11 cellular contexts compared by ENCODE assay signal in genomic region chr19:3187662-3188511, GRCh38. TPM values are rescaled to one million over a fixed set of nuclear protein-coding genes. Genes with fewer than 3 reads are reported as not detected.
DNase-seq lines count a peak whose midpoint lies in the region; ATAC-seq, FAIRE-seq and TF ChIP-seq lines count a peak whose summit lies in the region.
"Had no signal": no experiment of that assay in that cellular context is flagged by ENCODE, and none has a peak within 500 bp of the region (broad histone marks: within the 10 kb centered on the region; RNA-seq: fewer than 3 reads in every experiment).

No MANE protein-coding gene starts in this region.

- peaks cover 2 to 48% (median 2%) of the 10 kb centered on the region in 3 donors for H3K36me3 Mint-ChIP-seq in CD8-positive, alpha-beta memory T cell
- no peaks in the 10 kb centered on the region for H3K36me3 Mint-ChIP-seq in IgD-negative memory B cell
- H3K36me3 Mint-ChIP-seq in nephron progenitor cell (ENCODE audit: low read depth): no peaks in the 10 kb centered on the region

- no peak overlapping the region for H3K4me3 ChIP-seq in CD8-positive, alpha-beta memory T cell (ENCODE audit: low read length)
- peak overlapping the region; percentile 76 for H3K4me3 ChIP-seq in GM12878
- no peak overlapping the region for H3K4me3 ChIP-seq in effector memory CD4-positive, alpha-beta T cell (ENCODE audit: insufficient read depth, low read depth, low read length, poor library complexity, severe bottlenecking)

- no peak overlapping the region for H3K27ac ChIP-seq in CD8-positive, alpha-beta memory T cell (ENCODE audit: low read depth, low read length)
- no peak overlapping the region for H3K27ac ChIP-seq in GM12878 (ENCODE audit: control insufficient read depth, insufficient read depth)
- no peak overlapping the region for H3K27ac ChIP-seq in effector memory CD4-positive, alpha-beta T cell (ENCODE audit: insufficient read depth, low read length, poor library complexity, severe bottlenecking)
- H3K27ac ChIP-seq: prostate gland had no signal

- peak overlapping the region; percentile 91; the same call in 1 of the 2 replicates for H3K9ac ChIP-seq in GM12878 (ENCODE audit: control insufficient read depth, insufficient read depth, low read length)

- DNase-seq in CD8-positive, alpha-beta memory T cell: no peak
- DNase-seq in GM12878 (ENCODE audit: low read depth, low spot score) (no peak), nephron progenitor cell (no peak), SKM-1 (lab: John Stamatoyannopoulos, UW; ENCODE audit: unreplicated experiment) (no peak), NCI-H128 (lab: John Stamatoyannopoulos, UW; ENCODE audit: unreplicated experiment) (no peak)
- no peak for DNase-seq in effector memory CD4-positive, alpha-beta T cell
- DNase-seq: NCI-H226, SW 1271 had no signal

- ATAC-seq in GM12878 (no peak), HG03378 (IDR thresholded peaks at IDR 0.05; ENCODE audit: unreplicated experiment) (no peak)

- no peaks in the 10 kb centered on the region for H3K36me3 ChIP-seq in CD8-positive, alpha-beta memory T cell (ENCODE audit: insufficient read depth, low read length)
- peaks cover 2 to 3% of the 10 kb centered on the region in 2 experiments; a peak in 2 of 4 replicates for H3K36me3 ChIP-seq in GM12878 (ENCODE audit: control insufficient read depth in 2 of 2, insufficient read depth in 2 of 2, low read length in 1 of 2)
- no peaks in the 10 kb centered on the region for H3K36me3 ChIP-seq in effector memory CD4-positive, alpha-beta T cell (ENCODE audit: control insufficient read depth, insufficient read depth, low read length)
- H3K36me3 ChIP-seq: prostate gland had no signal

- H3K4me1 Mint-ChIP-seq in CD8-positive, alpha-beta memory T cell: peaks cover 53 to 60% (median 58%) of the 10 kb centered on the region in 3 donors
- peaks cover 14 to 37% (median 23%) of the 10 kb centered on the region in 3 donors for H3K4me1 Mint-ChIP-seq in IgD-negative memory B cell
- H3K4me1 Mint-ChIP-seq in nephron progenitor cell: peaks cover 21% of the 10 kb centered on the region

- H3K79me2 ChIP-seq in GM12878 (ENCODE audit: control insufficient read depth, insufficient read depth, low read length): peaks cover 54% of the 10 kb centered on the region

- no peaks in the 10 kb centered on the region for H4K20me1 ChIP-seq in GM12878 (ENCODE audit: control insufficient read depth, insufficient read depth)

- RAD21 ChIA-PET in GM12878 (lab: Charles Lee; ENCODE audit: unreplicated experiment): no interaction called here

- no peaks in the 10 kb centered on the region for H3K27me3 ChIP-seq in CD8-positive, alpha-beta memory T cell (ENCODE audit: insufficient read depth, low read length, poor library complexity, severe bottlenecking)
- no peaks in the 10 kb centered on the region for H3K27me3 ChIP-seq in GM12878 (replicated peaks in 1 of 2; ENCODE audit: control insufficient read depth in 2 of 2, insufficient read depth in 2 of 2, low read length in 1 of 2)
- H3K27me3 ChIP-seq in effector memory CD4-positive, alpha-beta T cell (replicated peaks; ENCODE audit: control insufficient read depth, insufficient read depth, low read length, poor library complexity, severe bottlenecking): no peaks in the 10 kb centered on the region

- H3K9me3 ChIP-seq in CD8-positive, alpha-beta memory T cell (ENCODE audit: low read length): no peaks in the 10 kb centered on the region
- H3K9me3 ChIP-seq in GM12878 (replicated peaks; ENCODE audit: control insufficient read depth, insufficient read depth, low read length): no peaks in the 10 kb centered on the region
- no peaks in the 10 kb centered on the region for H3K9me3 ChIP-seq in effector memory CD4-positive, alpha-beta T cell (ENCODE audit: control insufficient read depth, low read length)
- H3K9me3 ChIP-seq: prostate gland had no signal

- H3K4me2 ChIP-seq in GM12878 (ENCODE audit: control insufficient read depth, insufficient read depth): peak overlapping the region; percentile 99

- SMC1A ChIA-PET in GM12878 (lab: Charles Lee; ENCODE audit: uncharacterized antibody, unreplicated experiment): no interaction called here

- H3K27ac Mint-ChIP-seq in CD8-positive, alpha-beta memory T cell: peak overlapping the region in 3 of 8 donors; percentile 43 to 63 (median 47)
- H3K27ac Mint-ChIP-seq in IgD-negative memory B cell (peak overlapping the region in 1 of 3 donors; percentile 62), nephron progenitor cell (no peak overlapping the region)

- H3K27me3 Mint-ChIP-seq in CD8-positive, alpha-beta memory T cell: no peaks in the 10 kb centered on the region
- H3K27me3 Mint-ChIP-seq in IgD-negative memory B cell (no peaks in the 10 kb centered on the region), nephron progenitor cell (ENCODE audit: low read depth, poor library complexity) (peaks cover 5% of the 10 kb centered on the region)

- H3K4me3 Mint-ChIP-seq in CD8-positive, alpha-beta memory T cell: peak overlapping the region; percentile 47 to 92 (median 85)
- H3K4me3 Mint-ChIP-seq in IgD-negative memory B cell: peak overlapping the region; percentile 68 to 88 (median 82)
- peak overlapping the region; percentile 94 for H3K4me3 Mint-ChIP-seq in nephron progenitor cell

- FAIRE-seq in GM12878 (lab: Jason Lieb, UNC): no peak

- no peak for TF ChIP-seq RAD21 in GM12878 (IDR thresholded peaks at IDR 0.05; ENCODE audit: insufficient read depth, low read depth, low read length)

- 88% methylated on average over 35 of the region's 36 CpGs for WGBS in GM12878 (ENCODE audit: insufficient coverage, insufficient replicate concordance, low lambda C conversion rate, missing lambda C conversion rate)

- intact Hi-C loops in GM12878 (cut with micrococcal nuclease; ENCODE audit: unreplicated experiment): no loop called here

- TF ChIP-seq CTCF in GM12878 (IDR thresholded peaks at IDR 0.05 in 2 of 3, conservative IDR thresholded peaks at IDR 0.05 in 1 of 3; ENCODE audit: control insufficient read depth in 2 of 3, extremely low read depth in 1 of 3, insufficient read depth in 1 of 3, low read depth in 3 of 3, low read length in 3 of 3): no peak
- no peak for TF ChIP-seq CTCF in nephron progenitor cell (IDR thresholded peaks at IDR 0.05)

- POLR2A ChIA-PET in CD8-positive, alpha-beta memory T cell (lab: Charles Lee): interaction anchor here (0.5 kb wide), 1 partner anchor 12 kb away, joined by 3 read pairs; no protein-coding TSS in a partner anchor
- POLR2A ChIA-PET in GM12878 (lab: Charles Lee): interaction anchor here (1.2 kb wide), 1 partner anchor 10 kb away, joined by 5 read pairs; no protein-coding TSS in a partner anchor

- TF ChIP-seq POLR2A in GM12878 (IDR thresholded peaks at IDR 0.05; ENCODE audit: low read depth, low read length): no peak

- no TSS peak for BruUV-seq in GM12878 (replicated peaks; lab: Mats Ljungman, UMichigan)

- H2AFZ ChIP-seq in GM12878 (ENCODE audit: control insufficient read depth, low read depth, low read length): no peak overlapping the region

- peaks cover 53% of the 10 kb centered on the region for H3K4me1 ChIP-seq in CD8-positive, alpha-beta memory T cell (ENCODE audit: insufficient read depth, low read length)
- H3K4me1 ChIP-seq in GM12878 (ENCODE audit: control insufficient read depth, insufficient read depth, low read length): peaks cover 14% of the 10 kb centered on the region
- peaks cover 52% of the 10 kb centered on the region for H3K4me1 ChIP-seq in effector memory CD4-positive, alpha-beta T cell (ENCODE audit: control insufficient read depth, insufficient read depth, low read length, poor library complexity, severe bottlenecking)

- no peaks in the 10 kb centered on the region for H3K9me3 Mint-ChIP-seq in CD8-positive, alpha-beta memory T cell
- no peaks in the 10 kb centered on the region for H3K9me3 Mint-ChIP-seq in IgD-negative memory B cell
- H3K9me3 Mint-ChIP-seq in nephron progenitor cell: no peaks in the 10 kb centered on the region

- in situ Hi-C loops in GM12878 (cut with MboI): no loop called here

- CTCF ChIA-PET in CD8-positive, alpha-beta memory T cell (lab: Charles Lee): interaction anchor here (2.2 kb wide), 1 partner anchor 24 kb away, joined by 6 read pairs; no protein-coding TSS in a partner anchor
- CTCF ChIA-PET in GM12878 (lab: Yijun Ruan, JAX): interaction anchor here (1.1 kb wide), 1 partner anchor 24 kb away, joined by 3 read pairs; no protein-coding TSS in a partner anchor

- TF ChIP-seq EP300 in GM12878 (IDR thresholded peaks at IDR 0.05; ENCODE audit: borderline replicate concordance in 1 of 2, control insufficient read depth in 1 of 2, low read depth in 2 of 2, low read length in 2 of 2): no peak

RNA-seq across cellular contexts. Expression of gene NCLN, which starts 2.2 kb away (rescaled TPM):
- 10 to 100 TPM; 94.7 to 96.0 TPM for total RNA-seq in CD8-positive, alpha-beta memory T cell
- 47.4 TPM for polyA plus RNA-seq in CD8-positive, alpha-beta memory T cell
- polyA plus RNA-seq in IgD-negative memory B cell: 29.9 TPM
- 37.3 and 45.2 TPM in 2 replicates for total RNA-seq in GM12878 (2013; cell fraction: nucleolus; rRNA removed)
- total RNA-seq in GM12878 (2014; rRNA removed): 35.0 and 43.0 TPM in 2 replicates
- total RNA-seq in GM12878 (2014; rRNA removed; fragmentation: Illumina TruSeq; extraction: Trizol): 14.5 and 18.6 TPM in 2 replicates
- 69.2 and 79.1 TPM in 2 replicates for total RNA-seq in GM12878 (2021)
- 8.1 TPM for polyA plus RNA-seq in GM12878 (2011; ENCODE audit: low read depth)
- polyA plus RNA-seq in GM12878 (2011; rRNA removed): 10.7 and 29.5 TPM in 2 replicates
- polyA plus RNA-seq in GM12878 (2011; cell fraction: cytosol; rRNA removed): 38.7 and 57.3 TPM in 2 replicates
- polyA plus RNA-seq in GM12878 (2011; cell fraction: nucleus; rRNA removed): 95.1 and 119 TPM in 2 replicates
- 36.4 and 40.2 TPM in 2 replicates for polyA plus RNA-seq in GM12878 (2012)
- polyA plus RNA-seq in GM12878 (2014; fragmentation: Illumina TruSeq; extraction: Trizol): 2.3 and 11.6 TPM in 2 replicates
- 1 to 10 TPM; 2.2 to 7.2 TPM for polyA plus RNA-seq in GM12878 (2014; fragmentation: Nextera tagmentation; extraction: Ambion mirVana)
- polyA plus RNA-seq in GM12878 (2014; rRNA removed): 42.6 and 64.0 TPM in 2 replicates
- 10 to 100 TPM; 71.8 to 75.2 TPM for polyA plus RNA-seq in GM12878 (2016; fragmentation: Nextera tagmentation; extraction: Ambion mirVana)
- polyA minus RNA-seq in GM12878 (2011; rRNA and poly(A)+ RNA removed): 28.0 and 50.8 TPM in 2 replicates
- 25.0 and 25.9 TPM in 2 replicates for polyA minus RNA-seq in GM12878 (2011; cell fraction: cytosol; rRNA and poly(A)+ RNA removed)
- 12.5 and 24.5 TPM in 2 replicates for polyA minus RNA-seq in GM12878 (2011; cell fraction: nucleus; rRNA and poly(A)+ RNA removed)

RNA-seq across cellular contexts. Expression of gene S1PR4, which starts 9.3 kb away (rescaled TPM):
- 10 to 100 TPM; 64.3 to 68.9 TPM for total RNA-seq in CD8-positive, alpha-beta memory T cell
- 494 TPM for polyA plus RNA-seq in CD8-positive, alpha-beta memory T cell
- polyA plus RNA-seq in IgD-negative memory B cell (448 TPM), GM12878 (2011; rRNA removed) (not detected in 2 replicates), GM12878 (2014; fragmentation: Illumina TruSeq; extraction: Trizol) (0.54 TPM in 1 of 2 replicates, not detected in the other), GM12878 (2014; fragmentation: Nextera tagmentation; extraction: Ambion mirVana) (1 to 10 TPM in 1 of 2 experiments, under 1 TPM in 1; 0.19 to 1.2 TPM), GM12878 (2014; rRNA removed) (35.7 and 44.5 TPM in 2 replicates), GM12878 (2016; fragmentation: Nextera tagmentation; extraction: Ambion mirVana) (10 to 100 TPM; 42.2 to 43.3 TPM)
- 25.9 and 29.4 TPM in 2 replicates for total RNA-seq in GM12878 (2013; cell fraction: nucleolus; rRNA removed)
- total RNA-seq in GM12878 (2014; rRNA removed) (50.1 and 57.7 TPM in 2 replicates), GM12878 (2014; rRNA removed; fragmentation: Illumina TruSeq; extraction: Trizol) (4.7 and 6.1 TPM in 2 replicates), GM12878 (2021) (32.4 and 33.7 TPM in 2 replicates)
- 5.5 TPM for polyA plus RNA-seq in GM12878 (2011; ENCODE audit: low read depth)
- 0.04 TPM in 1 of 2 replicates, not detected in the other for polyA plus RNA-seq in GM12878 (2011; cell fraction: cytosol; rRNA removed)
- polyA plus RNA-seq in GM12878 (2011; cell fraction: nucleus; rRNA removed): 0.26 and 0.33 TPM in 2 replicates
- polyA plus RNA-seq in GM12878 (2012): 20.4 and 25.5 TPM in 2 replicates
- not detected in 2 replicates for polyA minus RNA-seq in GM12878 (2011; rRNA and poly(A)+ RNA removed)
- polyA minus RNA-seq in GM12878 (2011; cell fraction: cytosol; rRNA and poly(A)+ RNA removed): not detected in 2 replicates
- polyA minus RNA-seq in GM12878 (2011; cell fraction: nucleus; rRNA and poly(A)+ RNA removed): 0.29 TPM in 1 of 2 replicates, not detected in the other

RNA-seq across cellular contexts. Expression of gene CELF5, which starts 36.6 kb away (rescaled TPM):
- under 1 TPM; 0.11 to 0.24 TPM for total RNA-seq in CD8-positive, alpha-beta memory T cell
- not detected for polyA plus RNA-seq in CD8-positive, alpha-beta memory T cell
- polyA plus RNA-seq in IgD-negative memory B cell (not detected), GM12878 (2011; rRNA removed) (0.01 and 0.04 TPM in 2 replicates), GM12878 (2014; fragmentation: Illumina TruSeq; extraction: Trizol) (not detected in 2 replicates), GM12878 (2014; fragmentation: Nextera tagmentation; extraction: Ambion mirVana) (not detected), GM12878 (2014; rRNA removed) (0.01 and 0.16 TPM in 2 replicates), GM12878 (2016; fragmentation: Nextera tagmentation; extraction: Ambion mirVana) (not detected)
- not detected in 2 replicates for total RNA-seq in GM12878 (2013; cell fraction: nucleolus; rRNA removed)
- total RNA-seq in GM12878 (2014; rRNA removed) (not detected in 2 replicates), GM12878 (2014; rRNA removed; fragmentation: Illumina TruSeq; extraction: Trizol) (not detected in 2 replicates), GM12878 (2021) (not detected in 2 replicates)
- not detected for polyA plus RNA-seq in GM12878 (2011; ENCODE audit: low read depth)
- not detected in 2 replicates for polyA plus RNA-seq in GM12878 (2011; cell fraction: cytosol; rRNA removed)
- polyA plus RNA-seq in GM12878 (2011; cell fraction: nucleus; rRNA removed): 0.16 and 0.51 TPM in 2 replicates
- 0.07 TPM in 1 of 2 replicates, not detected in the other for polyA plus RNA-seq in GM12878 (2012)
- polyA minus RNA-seq in GM12878 (2011; rRNA and poly(A)+ RNA removed): 0.21 TPM in 1 of 2 replicates, not detected in the other
- not detected in 2 replicates for polyA minus RNA-seq in GM12878 (2011; cell fraction: cytosol; rRNA and poly(A)+ RNA removed)
- 0.38 TPM in 1 of 2 replicates, not detected in the other for polyA minus RNA-seq in GM12878 (2011; cell fraction: nucleus; rRNA and poly(A)+ RNA removed)

RNA-seq across cellular contexts. Expression of gene GNA15, which starts 52.1 kb away (rescaled TPM):
- total RNA-seq in CD8-positive, alpha-beta memory T cell: 1 to 10 TPM; 2.6 to 3.9 TPM
- 0.59 TPM for polyA plus RNA-seq in CD8-positive, alpha-beta memory T cell
- not detected for polyA plus RNA-seq in IgD-negative memory B cell
- 17.5 and 19.5 TPM in 2 replicates for total RNA-seq in GM12878 (2013; cell fraction: nucleolus; rRNA removed)
- total RNA-seq in GM12878 (2014; rRNA removed): 16.7 and 18.0 TPM in 2 replicates
- total RNA-seq in GM12878 (2014; rRNA removed; fragmentation: Illumina TruSeq; extraction: Trizol): 8.7 and 9.5 TPM in 2 replicates
- 16.2 and 16.9 TPM in 2 replicates for total RNA-seq in GM12878 (2021)
- 1.9 TPM for polyA plus RNA-seq in GM12878 (2011; ENCODE audit: low read depth)
- 10.2 and 16.6 TPM in 2 replicates for polyA plus RNA-seq in GM12878 (2011; rRNA removed)
- polyA plus RNA-seq in GM12878 (2011; cell fraction: cytosol; rRNA removed): 23.5 and 26.3 TPM in 2 replicates
- 16.4 and 17.5 TPM in 2 replicates for polyA plus RNA-seq in GM12878 (2011; cell fraction: nucleus; rRNA removed)
- 6.3 and 11.1 TPM in 2 replicates for polyA plus RNA-seq in GM12878 (2012)
- 2.5 and 7.3 TPM in 2 replicates for polyA plus RNA-seq in GM12878 (2014; fragmentation: Illumina TruSeq; extraction: Trizol)
- 1 to 10 TPM in 1 of 2 experiments, under 1 TPM in 1; 0.42 to 1.7 TPM for polyA plus RNA-seq in GM12878 (2014; fragmentation: Nextera tagmentation; extraction: Ambion mirVana)
- 13.0 and 13.8 TPM in 2 replicates for polyA plus RNA-seq in GM12878 (2014; rRNA removed)
- polyA plus RNA-seq in GM12878 (2016; fragmentation: Nextera tagmentation; extraction: Ambion mirVana): 10 to 100 TPM in 1 of 2 experiments, 1 to 10 TPM in 1; 8.7 to 10.1 TPM
- 13.3 and 23.2 TPM in 2 replicates for polyA minus RNA-seq in GM12878 (2011; rRNA and poly(A)+ RNA removed)
- 10.2 and 11.1 TPM in 2 replicates for polyA minus RNA-seq in GM12878 (2011; cell fraction: cytosol; rRNA and poly(A)+ RNA removed)
- polyA minus RNA-seq in GM12878 (2011; cell fraction: nucleus; rRNA and poly(A)+ RNA removed): 4.6 and 6.2 TPM in 2 replicates
